Comparison of ENCODE assay signal across 15 cellular contexts in the genomic region with DNA sequence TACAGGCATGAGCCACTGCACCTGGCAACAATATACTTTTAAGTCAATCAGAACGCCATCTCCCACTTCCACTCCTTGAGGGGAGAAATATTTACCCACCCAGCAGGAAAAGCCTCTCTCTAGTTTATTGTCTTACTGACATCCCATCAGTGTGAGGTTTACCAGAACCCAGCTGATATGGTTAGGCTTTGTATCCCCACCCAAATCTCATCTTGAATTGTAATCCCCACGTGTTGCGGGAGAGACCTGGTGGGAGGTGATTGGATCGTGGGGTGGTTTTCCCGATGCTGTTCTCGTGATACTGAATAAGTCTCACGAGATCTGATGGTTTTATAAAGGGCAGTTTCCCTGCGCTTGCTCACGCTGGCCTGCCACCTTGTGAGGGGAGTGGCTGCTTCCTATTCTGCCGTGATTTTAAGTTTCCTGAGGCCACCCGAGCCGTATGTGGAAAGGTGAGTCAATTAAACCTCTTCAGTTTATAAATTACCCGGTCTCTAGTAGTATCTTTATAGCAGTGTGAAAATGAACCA. TPM values are rescaled to one million over a fixed set of nuclear protein-coding genes. Genes with fewer than 3 reads are reported as not detected.
DNase-seq lines count a peak whose midpoint lies in the region; ATAC-seq, FAIRE-seq and TF ChIP-seq lines count a peak whose summit lies in the region.
"Had no signal": no experiment of that assay in that cellular context is flagged by ENCODE, and none has a peak within 500 bp of the region (broad histone marks: within the 10 kb centered on the region; RNA-seq: fewer than 3 reads in every experiment).

No MANE protein-coding gene starts in this region.

- H3K4me3 Mint-ChIP-seq in GM23338, result no peak overlapping the region
- H3K4me3 Mint-ChIP-seq: CD4-positive, alpha-beta T cell had no signal

- TF ChIP-seq CTCF in GM23338 (conservative IDR thresholded peaks at IDR 0.05; ENCODE audit: low read depth in 2 of 2) (no peak), K562 (IDR thresholded peaks at IDR 0.05 in 2 of 3, conservative IDR thresholded peaks at IDR 0.05 in 1 of 3; ENCODE audit: insufficient read depth in 2 of 3, low read depth in 1 of 3, low read length in 3 of 3) (no peak), dorsolateral prefrontal cortex (IDR thresholded peaks at IDR 0.05 in 54 of 56, conservative IDR thresholded peaks at IDR 0.05 in 2 of 56; ENCODE audit: low read depth in 1 of 56, partially characterized antibody in 56 of 56) (no peak), right atrium auricular region (IDR thresholded peaks at IDR 0.05) (no peak), upper lobe of right lung (IDR thresholded peaks at IDR 0.05) (no peak)

- H3K27me3 ChIP-seq in GM23338 (ENCODE audit: insufficient read depth), result no peaks in the 10 kb centered on the region
- H3K27me3 ChIP-seq in K562 (ENCODE audit: control insufficient read depth in 2 of 2, insufficient read depth in 2 of 2, low read length in 2 of 2), result no peaks in the 10 kb centered on the region
- peaks cover 0 to 9% (median 0%) of the 10 kb centered on the region in 45 donors for H3K27me3 ChIP-seq in dorsolateral prefrontal cortex
- no peaks in the 10 kb centered on the region for H3K27me3 ChIP-seq in right atrium auricular region
- H3K27me3 ChIP-seq in upper lobe of right lung, result no peaks in the 10 kb centered on the region

- no peaks in the 10 kb centered on the region for H3K27me3 Mint-ChIP-seq in GM23338 (ENCODE audit: insufficient read depth, low read depth, poor library complexity)

- H3K9me1 ChIP-seq in K562 (ENCODE audit: control insufficient read depth, insufficient read depth, low read length), result no peaks in the 10 kb centered on the region

- in situ Hi-C loops in SK-MEL-5 (cut with HindIII; ENCODE audit: low pct_unique_long_range_greater_than_20kb, low sequenced_read_pairs), result no loop called here
- in situ Hi-C loops in K562 (cut with MboI), result no loop called here

- TF ChIP-seq EP300 in K562 (IDR thresholded peaks at IDR 0.05; ENCODE audit: low read length), result no peak

- H3K4me1 Mint-ChIP-seq in GM23338, result peaks cover 12% of the 10 kb centered on the region; the same call in 2 of the 3 replicates

- no peak overlapping the region for H3K27ac Mint-ChIP-seq in GM23338
- H3K27ac Mint-ChIP-seq: CD4-positive, alpha-beta T cell had no signal

- H3K9me3 Mint-ChIP-seq in GM23338, result no peaks in the 10 kb centered on the region
- H3K9me3 Mint-ChIP-seq: CD4-positive, alpha-beta T cell had no signal

- no peak for TF ChIP-seq POLR2A in K562 (conservative IDR thresholded peaks at IDR 0.05)

- DNase-seq in GM23338 (ENCODE audit: low spot score), result no peak
- peak; percentile 22 for DNase-seq in SK-MEL-5 (ENCODE audit: low read depth, low spot score)
- no peak for DNase-seq in K562 (ENCODE audit: extremely low read depth in 1 of 4, low spot score in 3 of 4)
- no peak for DNase-seq in dorsolateral prefrontal cortex
- no peak for DNase-seq in right atrium auricular region (ENCODE audit: low spot score)
- DNase-seq in upper lobe of right lung, result no peak
- DNase-seq: AML-193; CD4-positive, alpha-beta T cell; DMS153; DMS79; GF-D8 had no signal

- H3K4me1 ChIP-seq in GM23338 (ENCODE audit: insufficient read depth), result no peaks in the 10 kb centered on the region
- no peaks in the 10 kb centered on the region for H3K4me1 ChIP-seq in K562 (replicated peaks in 1 of 2; ENCODE audit: control insufficient read depth in 2 of 2, insufficient read depth in 2 of 2, low read length in 2 of 2)
- no peaks in the 10 kb centered on the region for H3K4me1 ChIP-seq in right atrium auricular region
- no peaks in the 10 kb centered on the region for H3K4me1 ChIP-seq in upper lobe of right lung
- H3K4me1 ChIP-seq: HAP-1 had no signal

- H3K9me2 ChIP-seq in GM23338 (ENCODE audit: insufficient read depth), result peaks cover 3% of the 10 kb centered on the region; the same call in 1 of the 2 replicates

- H3K4me3 ChIP-seq in GM23338 (no peak overlapping the region), K562 (no peak overlapping the region), dorsolateral prefrontal cortex (no peak overlapping the region), right atrium auricular region (no peak overlapping the region), upper lobe of right lung (no peak overlapping the region)
- H3K4me3 ChIP-seq: HAP-1 had no signal

- no peaks in the 10 kb centered on the region for H3K9me3 ChIP-seq in K562 (replicated peaks; ENCODE audit: control insufficient read depth, insufficient read depth, low read depth, low read length)
- H3K9me3 ChIP-seq in right atrium auricular region, result no peaks in the 10 kb centered on the region
- H3K9me3 ChIP-seq in upper lobe of right lung, result no peaks in the 10 kb centered on the region
- H3K9me3 ChIP-seq: HAP-1 had no signal

- POLR2A ChIA-PET in K562 (lab: Yijun Ruan, JAX), result no interaction called here

- H3K36me3 Mint-ChIP-seq in GM23338 (ENCODE audit: low read depth), result no peaks in the 10 kb centered on the region

- FAIRE-seq in K562 (lab: Jason Lieb, UNC), result no peak
- FAIRE-seq: A204.1 had no signal

- H4K20me1 ChIP-seq in GM23338 (replicated peaks; ENCODE audit: insufficient read depth) (no peaks in the 10 kb centered on the region), K562 (replicated peaks; ENCODE audit: control insufficient read depth, insufficient read depth, low read length) (no peaks in the 10 kb centered on the region)

- ATAC-seq in GM23338 (no peak), K562 (peak; percentile 67), GM18519 (IDR thresholded peaks at IDR 0.05; ENCODE audit: low FRiP score, unreplicated experiment) (no peak), upper lobe of right lung (no peak)

- no peaks in the 10 kb centered on the region for H3K79me2 ChIP-seq in GM23338 (replicated peaks; ENCODE audit: insufficient read depth)
- H3K79me2 ChIP-seq in K562 (ENCODE audit: control insufficient read depth, insufficient read depth, low read length), result no peaks in the 10 kb centered on the region

- intact Hi-C loops in K562 (cut with micrococcal nuclease), result no loop called here
- intact Hi-C loops in dorsolateral prefrontal cortex (cut with DNase I), result no loop called here
- intact Hi-C loops in upper lobe of right lung (cut with DNase I), result no loop called here

- CTCF ChIA-PET in K562 (lab: Yijun Ruan, JAX; ENCODE audit: low intra/inter-chr PET ratio), result no interaction called here

- 1% methylated on average over 13 of the region's 13 CpGs for WGBS in K562 (ENCODE audit: insufficient coverage, low coverage, missing lambda C conversion rate)

- H3K36me3 ChIP-seq in GM23338 (ENCODE audit: insufficient read depth), result no peaks in the 10 kb centered on the region
- H3K36me3 ChIP-seq in K562 (ENCODE audit: control insufficient read depth, insufficient read depth, low read length), result no peaks in the 10 kb centered on the region
- H3K36me3 ChIP-seq in right atrium auricular region, result no peaks in the 10 kb centered on the region
- H3K36me3 ChIP-seq in upper lobe of right lung, result no peaks in the 10 kb centered on the region
- H3K36me3 ChIP-seq: HAP-1 had no signal

- H2AFZ ChIP-seq in GM23338 (peak overlapping the region; percentile 78), K562 (ENCODE audit: low read depth, low read length) (no peak overlapping the region)

- no TSS peak for BruUV-seq in K562 (replicated peaks; lab: Mats Ljungman, UMichigan)

- TF ChIP-seq RAD21 in K562 (CRISPR knock-in tag; conservative IDR thresholded peaks at IDR 0.05 in 1 of 2, IDR thresholded peaks at IDR 0.05 in 1 of 2), result 0 out of 4 replicates have a peak, but pooled peaks of 1 of the 2 experiments have one; percentile 9

- no peak overlapping the region for H3K27ac ChIP-seq in GM23338 (ENCODE audit: low read depth)
- no peak overlapping the region for H3K27ac ChIP-seq in K562 (ENCODE audit: extremely low read depth, low read depth, low read length)
- no peak overlapping the region for H3K27ac ChIP-seq in dorsolateral prefrontal cortex
- H3K27ac ChIP-seq in right atrium auricular region, result no peak overlapping the region
- H3K27ac ChIP-seq in upper lobe of right lung, result no peak overlapping the region
- H3K27ac ChIP-seq: C4-2B had no signal

- H3F3A ChIP-seq in GM23338 (replicated peaks; ENCODE audit: low read depth), result no peaks in the 10 kb centered on the region

- no peak overlapping the region for H3K9ac ChIP-seq in K562 (ENCODE audit: insufficient read depth in 1 of 2, low read depth in 2 of 2, low read length in 2 of 2)

- H3K4me2 ChIP-seq in GM23338 (no peak overlapping the region), K562 (ENCODE audit: insufficient read depth, low read length) (no peak overlapping the region; the same call in 1 of the 2 replicates)

TF ChIP-seq in GM23338, 12 proteins besides CTCF, POLR2A, EP300 and RAD21 (continues in another document):
- TF ChIP-seq CREB1 (CRISPR knock-in tag; IDR thresholded peaks at IDR 0.05; ENCODE audit: low read depth), result no peak

TF ChIP-seq in K562, 482 proteins besides CTCF, POLR2A, EP300 and RAD21 (continues in another document):
- TF ChIP-seq HDAC2 (IDR thresholded peaks at IDR 0.05), result no peak

RNA-seq across cellular contexts. Expression of gene TPK1, which starts 37.5 kb away (rescaled TPM):
- 1.5 and 2.6 TPM in 2 replicates for total RNA-seq in GM23338 (2014; rRNA removed; shearing (Covaris generic))
- polyA plus RNA-seq in GM23338 (2016; fragmentation: Nextera tagmentation; extraction: Ambion mirVana), result 2.9 and 3.2 TPM in 2 replicates
- 2.1 and 3.4 TPM in 2 replicates for total RNA-seq in SK-MEL-5 (2014; rRNA removed; shearing (Covaris generic))
- polyA plus RNA-seq in SK-MEL-5 (2015; cell fraction: cytosol; rRNA removed), result 0.68 and 0.85 TPM in 2 replicates
- 9.6 and 15.2 TPM in 2 replicates for polyA plus RNA-seq in SK-MEL-5 (2015; cell fraction: nucleus; rRNA removed)
- total RNA-seq in K562 (2011; cell fraction: chromatin; rRNA removed; ENCODE audit: low replicate concordance), result 17.5 and 22.0 TPM in 2 replicates
- total RNA-seq in K562 (2011; cell fraction: nucleolus; rRNA removed), result 16.7 and 22.6 TPM in 2 replicates
- total RNA-seq in K562 (2011; cell fraction: nucleoplasm; rRNA removed), result 20.5 and 26.4 TPM in 2 replicates
- total RNA-seq in K562 (2014; rRNA removed), result 5.8 and 6.3 TPM in 2 replicates
- total RNA-seq in K562 (2014; rRNA removed; fragmentation: Illumina TruSeq; extraction: Trizol), result 9.2 and 10.5 TPM in 2 replicates
- 10.5 and 10.8 TPM in 2 replicates for total RNA-seq in K562 (2015; rRNA removed; fragmentation: Illumina TruSeq; extraction: Trizol)
- total RNA-seq in K562 (2021), result 7.2 and 7.5 TPM in 2 replicates
- polyA plus RNA-seq in K562 (2011; rRNA removed), result 7.1 and 9.4 TPM in 2 replicates
- polyA plus RNA-seq in K562 (2011; cell fraction: cytosol; rRNA removed), result 4.6 and 6.5 TPM in 2 replicates
- polyA plus RNA-seq in K562 (2011; cell fraction: nucleus; rRNA removed), result 8.4 and 8.5 TPM in 2 replicates
- polyA plus RNA-seq in K562 (2012), result 5.5 and 12.0 TPM in 2 replicates
- 6.5 and 6.7 TPM in 2 replicates for polyA plus RNA-seq in K562 (2014; fragmentation: Illumina TruSeq; extraction: Trizol)
- 10 to 100 TPM; 12.9 to 16.2 TPM for polyA plus RNA-seq in K562 (2014; fragmentation: Nextera tagmentation; extraction: Ambion mirVana)
- polyA plus RNA-seq in K562 (2014; rRNA removed), result 5.1 and 8.8 TPM in 2 replicates
- 11.7 and 21.9 TPM in 2 replicates for polyA minus RNA-seq in K562 (2011; rRNA and poly(A)+ RNA removed)
- 3.0 and 6.6 TPM in 2 replicates for polyA minus RNA-seq in K562 (2011; cell fraction: cytosol; rRNA and poly(A)+ RNA removed)
- 27.1 and 28.7 TPM in 2 replicates for polyA minus RNA-seq in K562 (2011; cell fraction: nucleus; rRNA and poly(A)+ RNA removed)
- 10 to 100 TPM in 119 of 120 experiments, 1 to 10 TPM in 1; 10.0 to 33.7 (median 19.2) TPM for total RNA-seq in dorsolateral prefrontal cortex
- total RNA-seq in right atrium auricular region, result 1 to 10 TPM; 4.1 to 6.4 TPM
- 7.6 TPM for total RNA-seq in upper lobe of right lung
